24 cellular contexts compared by ENCODE assay signal in genomic region chr11:5665051-5665450, GRCh38. TPM values are rescaled to one million over a fixed set of nuclear protein-coding genes. Genes with fewer than 3 reads are reported as not detected.
"Had no signal": no experiment of that assay in that cellular context is flagged by ENCODE, and none has a peak within 500 bp of the region (broad histone marks: within the 10 kb centered on the region; RNA-seq: fewer than 3 reads in every experiment).

No MANE protein-coding gene starts in this region.

- H3K9me3 Mint-ChIP-seq: activated CD4-positive, alpha-beta memory T cell treated with anti-CD3 and anti-CD28 coated beads, Interleukin-2, amount 10 ng/mL, durations not matched to agents 7 days and 5 days; activated naive CD4-positive, alpha-beta T cell treated with anti-CD3 and anti-CD28 coated beads, Interleukin-2, amount 10 ng/mL, durations not matched to agents 7 days and 5 days; activated T-cell treated with anti-CD3 and anti-CD28 coated beads, Interleukin-2, amount 50 U/mL, for 4 hours; brain; WTC11 had no signal

- H3K4me3 ChIP-seq: SJCRH30, SK-N-MC had no signal

- H3K27ac ChIP-seq: SJCRH30, SK-N-MC had no signal

- H3K27me3 Mint-ChIP-seq: activated CD4-positive, alpha-beta memory T cell treated with anti-CD3 and anti-CD28 coated beads, Interleukin-2, amount 10 ng/mL, durations not matched to agents 7 days and 5 days; activated CD4-positive, alpha-beta T cell treated with anti-CD3 and anti-CD28 coated beads for 36 hours; activated naive CD4-positive, alpha-beta T cell treated with anti-CD3 and anti-CD28 coated beads, Interleukin-2, amount 10 ng/mL, durations not matched to agents 7 days and 5 days; brain had no signal

- H3K27ac Mint-ChIP-seq: activated CD4-positive, alpha-beta memory T cell treated with anti-CD3 and anti-CD28 coated beads, Interleukin-2, amount 10 ng/mL, durations not matched to agents 7 days and 5 days; activated CD4-positive, alpha-beta T cell treated with anti-CD3 and anti-CD28 coated beads for 36 hours; activated naive CD4-positive, alpha-beta T cell treated with anti-CD3 and anti-CD28 coated beads, Interleukin-2, amount 10 ng/mL, durations not matched to agents 7 days and 5 days; brain; WTC11 had no signal

- DNase-seq: activated CD4-positive, alpha-beta memory T cell treated with anti-CD3 and anti-CD28 coated beads, Interleukin-2, amount 10 ng/mL, durations not matched to agents 7 days and 5 days; activated CD4-positive, alpha-beta T cell treated with anti-CD3 and anti-CD28 coated beads for 36 hours; activated CD4-positive, alpha-beta T cell treated with anti-CD3 and anti-CD28 coated beads, Interleukin-2, amount 50 U/mL, for 1 hour; activated effector memory CD4-positive, alpha-beta T cell treated with Interleukin-2 at 50 U/mL for 16 hours; activated naive CD4-positive, alpha-beta T cell treated with anti-CD3 and anti-CD28 coated beads, Interleukin-2, amount 10 ng/mL, durations not matched to agents 7 days and 5 days; activated T-cell treated with anti-CD3 and anti-CD28 coated beads, Interleukin-2, amount 50 U/mL, for 4 hours; anterior cingulate cortex; caudate nucleus; cerebellar nuclear complex; NCI-H1092 treated with DMSO at 0.1 percent for 48 hours; NCI-H1417; NCI-H146; NCI-H187; NCI-H2029 treated with DMSO at 0.1 percent for 48 hours; NCI-H345; NCI-H524 treated with DMSO at 0.1 percent for 48 hours; SHP77; SJCRH30; T1000 had no signal

- H3K9me3 ChIP-seq: SJCRH30 had no signal

- H3K4me1 Mint-ChIP-seq: activated CD4-positive, alpha-beta memory T cell treated with anti-CD3 and anti-CD28 coated beads, Interleukin-2, amount 10 ng/mL, durations not matched to agents 7 days and 5 days; activated CD4-positive, alpha-beta T cell treated with anti-CD3 and anti-CD28 coated beads for 36 hours; brain; WTC11 had no signal

- H3K27me3 ChIP-seq: SJCRH30 had no signal

- ATAC-seq: activated CD4-positive, alpha-beta T cell treated with anti-CD3 and anti-CD28 coated beads for 36 hours; activated CD4-positive, CD25-positive, alpha-beta regulatory T cell treated with anti-CD3 and anti-CD28 coated beads, Interleukin-2, amount 50 U/mL, for 24 hours; activated T-cell treated with anti-CD3 and anti-CD28 coated beads, Interleukin-2, amount 50 U/mL, for 4 hours; Panc1; WTC11 had no signal

- H3K4me1 ChIP-seq: SJCRH30 had no signal

- H3K36me3 ChIP-seq: SJCRH30 had no signal

- H3K4me3 Mint-ChIP-seq: activated CD4-positive, alpha-beta memory T cell treated with anti-CD3 and anti-CD28 coated beads, Interleukin-2, amount 10 ng/mL, durations not matched to agents 7 days and 5 days; activated CD4-positive, alpha-beta T cell treated with anti-CD3 and anti-CD28 coated beads for 36 hours; activated naive CD4-positive, alpha-beta T cell treated with anti-CD3 and anti-CD28 coated beads, Interleukin-2, amount 10 ng/mL, durations not matched to agents 7 days and 5 days; activated T-cell treated with anti-CD3 and anti-CD28 coated beads, Interleukin-2, amount 50 U/mL, for 4 hours; brain; WTC11 had no signal

RNA-seq across cellular contexts. Expression of gene TRIM34, which starts 40.2 kb away (rescaled TPM):
- total RNA-seq: SJCRH30 had no signal
